Comparison of ENCODE assay signal across 16 cellular contexts in the genomic region with DNA sequence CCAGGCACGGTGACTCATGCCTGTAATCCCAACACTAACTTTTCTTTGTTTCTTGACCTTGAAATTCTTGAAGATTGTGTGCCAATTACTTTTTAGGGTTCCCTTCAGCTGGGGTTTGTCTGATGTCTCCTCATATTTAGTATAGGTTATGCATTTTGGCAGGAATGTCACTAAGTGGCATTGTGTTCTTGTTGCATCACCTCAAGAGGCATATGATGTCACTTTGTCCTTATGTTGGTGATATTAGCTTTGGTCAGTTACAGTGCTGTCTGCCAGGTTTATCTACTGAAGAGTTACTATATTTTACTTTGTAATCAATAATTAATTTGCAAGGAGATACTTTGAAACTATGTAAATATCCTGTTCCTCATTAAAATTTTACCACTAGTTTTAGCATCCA.
"Had no signal": no experiment of that assay in that cellular context is flagged by ENCODE, and none has a peak within 500 bp of the region (broad histone marks: within the 10 kb centered on the region; RNA-seq: fewer than 3 reads in every experiment).

No MANE protein-coding gene starts in this region.

- H3K9ac ChIP-seq: parathyroid adenoma had no signal

- H3K9me3 ChIP-seq: lower lobe of right lung, tibial nerve had no signal

- H3K27ac ChIP-seq: lower lobe of right lung, parathyroid adenoma, tibial nerve had no signal

- H3K4me3 Mint-ChIP-seq: activated CD8-positive, alpha-beta T cell treated with anti-CD3 and anti-CD28 coated beads, Interleukin-2, amount 10 ng/mL, durations not matched to agents 7 days and 5 days; activated naive CD4-positive, alpha-beta T cell treated with anti-CD3 and anti-CD28 coated beads for 36 hours; brain; central memory CD8-positive, alpha-beta T cell; WTC11 had no signal

- H3K27me3 Mint-ChIP-seq: brain; central memory CD8-positive, alpha-beta T cell; naive B cell had no signal

- H3K36me3 Mint-ChIP-seq: brain, WTC11 had no signal

- H3K4me1 ChIP-seq: parathyroid adenoma had no signal

- H3K27me3 ChIP-seq: tibial nerve had no signal

- H3K27ac Mint-ChIP-seq: activated CD8-positive, alpha-beta T cell treated with anti-CD3 and anti-CD28 coated beads, Interleukin-2, amount 10 ng/mL, durations not matched to agents 7 days and 5 days; activated naive CD4-positive, alpha-beta T cell treated with anti-CD3 and anti-CD28 coated beads for 36 hours; brain; naive B cell; WTC11 had no signal

- H3K79me2 ChIP-seq: parathyroid adenoma had no signal

- DNase-seq: activated CD4-positive, alpha-beta T cell treated with anti-CD3 and anti-CD28 coated beads for 48 hours; activated CD8-positive, alpha-beta T cell treated with anti-CD3 and anti-CD28 coated beads, Interleukin-2, amount 10 ng/mL, durations not matched to agents 7 days and 5 days; activated naive CD4-positive, alpha-beta T cell treated with anti-CD3 and anti-CD28 coated beads for 36 hours; amniotic stem cell; effector memory CD4-positive, alpha-beta T cell; left cardiac atrium; lower lobe of right lung; naive B cell; retina; stimulated activated CD4-positive, alpha-beta T cell treated with anti-CD3 and anti-CD28 coated beads, Interleukin-15, amount 100 ng/mL, for 24 hours; stimulated activated CD4-positive, alpha-beta T cell treated with anti-CD3 and anti-CD28 coated beads, Interleukin-4, amount 100 ng/mL, for 24 hours had no signal

- H3K9me3 Mint-ChIP-seq: central memory CD8-positive, alpha-beta T cell had no signal

- ATAC-seq: activated CD8-positive, alpha-beta T cell treated with anti-CD3 and anti-CD28 coated beads, Interleukin-2, amount 10 ng/mL, durations not matched to agents 7 days and 5 days; left cardiac atrium; lower lobe of right lung; WTC11 had no signal

- H3K4me3 ChIP-seq: lower lobe of right lung, tibial nerve had no signal

- H3K36me3 ChIP-seq: lower lobe of right lung, tibial nerve had no signal

- H2AFZ ChIP-seq: parathyroid adenoma had no signal
